16 cellular contexts compared by ENCODE assay signal in genomic region chr5:171541380-171541779, GRCh38.
A peak's percentile ranks its signal among the peaks of the same experiment; 100 is the strongest.
DNase-seq lines count a peak whose midpoint lies in the region; ATAC-seq and TF ChIP-seq lines count a peak whose summit lies in the region.
"Had no signal": no experiment of that assay in that cellular context is flagged by ENCODE, and none has a peak within 500 bp of the region (broad histone marks: within the 10 kb centered on the region; RNA-seq: fewer than 3 reads in every experiment).

No MANE protein-coding gene starts in this region.

- H3K23ac ChIP-seq in mesenchymal stem cell (ENCODE audit: low read length in 2 of 2), result no peak overlapping the region

- peak overlapping the region; percentile 34 for H3K9ac ChIP-seq in mesenchymal stem cell (ENCODE audit: low read length)

- TF ChIP-seq CTCF in stomach (IDR thresholded peaks at IDR 0.05) (no peak), lower lobe of right lung (IDR thresholded peaks at IDR 0.05) (no peak)

- no peak overlapping the region for H3K14ac ChIP-seq in mesenchymal stem cell (ENCODE audit: low read length in 2 of 2)

- H3K4me3 ChIP-seq in mesenchymal stem cell (ENCODE audit: insufficient read depth in 1 of 2, low read depth in 1 of 2, low read length in 2 of 2) (no peak overlapping the region), stomach (no peak overlapping the region), lower lobe of right lung (no peak overlapping the region)
- H3K4me3 ChIP-seq: A549 had no signal

- no peak overlapping the region for H4K91ac ChIP-seq in mesenchymal stem cell (ENCODE audit: low read length)

- H2BK12ac ChIP-seq in mesenchymal stem cell (ENCODE audit: low read length in 2 of 2), result no peak overlapping the region

- H2BK120ac ChIP-seq in mesenchymal stem cell (ENCODE audit: low read depth, low read length), result no peak overlapping the region

- DNase-seq in HEK293T (ENCODE audit: extremely low spot score) (peak; percentile 5), ecto neural progenitor cell (ENCODE audit: low spot score) (peak; percentile 37), mesenchymal stem cell (no peak), stomach (peak; percentile 22), lower lobe of right lung (no peak), NCI-H82 (lab: John Stamatoyannopoulos, UW) (no peak)
- DNase-seq: DMS79, KG1, NCI-H1092, NCI-H1436, NCI-H1930, NCI-H510A had no signal

- intact Hi-C loops in stomach (cut with DNase I; ENCODE audit: low total_unique reads), result no loop called here
- intact Hi-C loops in lower lobe of right lung (cut with DNase I), result no loop called here

- POLR2A ChIA-PET in HEK293T (lab: Yijun Ruan, JAX), result no interaction called here

- no peak overlapping the region for H2AK5ac ChIP-seq in mesenchymal stem cell (ENCODE audit: low read length, severe bottlenecking)

- H4K8ac ChIP-seq in mesenchymal stem cell (ENCODE audit: low read length), result no peak overlapping the region

- WGBS in mesenchymal stem cell, result 86% methylated on average over 12 of the region's 12 CpGs
- 88 to 96% (median 90%) methylated on average over 10 to 12 of the region's 12 CpGs for WGBS in stomach, 5 donors

- H3K9me3 ChIP-seq in mesenchymal stem cell (ENCODE audit: control insufficient read depth, low read length) (no peaks in the 10 kb centered on the region), stomach (no peaks in the 10 kb centered on the region), lower lobe of right lung (no peaks in the 10 kb centered on the region)
- H3K9me3 ChIP-seq: A549 had no signal

- H2BK5ac ChIP-seq in mesenchymal stem cell (ENCODE audit: low read depth, low read length, poor library complexity, severe bottlenecking), result no peak overlapping the region

- no peak for ATAC-seq in HG02763 (IDR thresholded peaks at IDR 0.05; ENCODE audit: unreplicated experiment)
- no peak for ATAC-seq in lower lobe of right lung
- ATAC-seq: A549, SK-N-SH treated with all-trans-retinoic acid at 6 μM for 48 hours had no signal

- TF ChIP-seq POLR2A in stomach (IDR thresholded peaks at IDR 0.05), result no peak

- H3K4ac ChIP-seq in mesenchymal stem cell (ENCODE audit: low read depth in 1 of 2, low read length in 2 of 2), result no peak overlapping the region

- H3K4me1 ChIP-seq in mesenchymal stem cell (ENCODE audit: control insufficient read depth, insufficient read depth, low read depth, low read length) (no peaks in the 10 kb centered on the region), stomach (no peaks in the 10 kb centered on the region), lower lobe of right lung (no peaks in the 10 kb centered on the region)
- H3K4me1 ChIP-seq: A549 had no signal

- no peak overlapping the region for H3K27ac ChIP-seq in mesenchymal stem cell (ENCODE audit: low read length, poor library complexity, severe bottlenecking)
- H3K27ac ChIP-seq in stomach, result no peak overlapping the region
- H3K27ac ChIP-seq in lower lobe of right lung, result no peak overlapping the region
- H3K27ac ChIP-seq: RWPE1 had no signal

- H2AFZ ChIP-seq in mesenchymal stem cell (ENCODE audit: low read depth, low read length), result no peak overlapping the region

- H2BK15ac ChIP-seq in mesenchymal stem cell (ENCODE audit: low read depth, poor library complexity, severe bottlenecking), result no peak overlapping the region

- H3K36me3 ChIP-seq in mesenchymal stem cell (ENCODE audit: control insufficient read depth in 1 of 2, insufficient read depth in 2 of 2, low read depth in 1 of 2, low read length in 2 of 2) (no peaks in the 10 kb centered on the region), stomach (no peaks in the 10 kb centered on the region), lower lobe of right lung (no peaks in the 10 kb centered on the region)

- no peak for TF ChIP-seq EP300 in stomach (IDR thresholded peaks at IDR 0.05)

- H3K27me3 ChIP-seq in mesenchymal stem cell (ENCODE audit: control insufficient read depth in 1 of 2, insufficient read depth in 1 of 2, low read length in 2 of 2) (peaks cover 3 to 7% of the 10 kb centered on the region in 2 experiments), stomach (peaks cover 0 to 19% (median 0%) of the 10 kb centered on the region in 3 donors), lower lobe of right lung (ENCODE audit: low read depth) (no peaks in the 10 kb centered on the region)

- CTCF ChIA-PET in HEK293T (lab: Yijun Ruan, JAX), result no interaction called here

- H3K18ac ChIP-seq in mesenchymal stem cell (ENCODE audit: low read depth in 1 of 2, low read length in 2 of 2), result no peak overlapping the region

- H3K79me1 ChIP-seq in mesenchymal stem cell (replicated peaks; ENCODE audit: low read length, poor library complexity, severe bottlenecking), result no peaks in the 10 kb centered on the region

- no peak overlapping the region for H3K4me2 ChIP-seq in mesenchymal stem cell (ENCODE audit: low read length, poor library complexity, severe bottlenecking)
- H3K4me2 ChIP-seq: A549 had no signal

TF ChIP-seq in HEK293T, 16 proteins besides CTCF, POLR2A, EP300 and RAD21:
- no peak for TF ChIP-seq NFRKB (IDR thresholded peaks at IDR 0.05)
- no peak for TF ChIP-seq HDGF (IDR thresholded peaks at IDR 0.05; ENCODE audit: borderline replicate concordance)
- TF ChIP-seq BHLHE40 (IDR thresholded peaks at IDR 0.05; ENCODE audit: borderline replicate concordance), result no peak
- no peak for TF ChIP-seq PKNOX1 (IDR thresholded peaks at IDR 0.05)
- no peak for TF ChIP-seq ZNF384 (IDR thresholded peaks at IDR 0.05)
- no peak for TF ChIP-seq SUZ12 (IDR thresholded peaks at IDR 0.05)
- no peak for TF ChIP-seq CTBP1 (IDR thresholded peaks at IDR 0.05; ENCODE audit: borderline replicate concordance)
- TF ChIP-seq ELF4 (IDR thresholded peaks at IDR 0.05), result no peak
- no peak for TF ChIP-seq SP1 (IDR thresholded peaks at IDR 0.05)
- TF ChIP-seq ARNT (IDR thresholded peaks at IDR 0.05), result no peak
- no peak for TF ChIP-seq LEF1 (IDR thresholded peaks at IDR 0.05; ENCODE audit: borderline replicate concordance)
- no peak for TF ChIP-seq TARDBP (IDR thresholded peaks at IDR 0.05)

Comparison
In these comparisons a context has a peak if more than half of its experiments do, and no peak if none do; other contexts are left out.
1. DNase-seq: peak in HEK293T (single experiment), ecto neural progenitor cell (single experiment) and stomach (single experiment); none in mesenchymal stem cell (single experiment), lower lobe of right lung (single experiment) and NCI-H82 (single experiment).